Comparison of ENCODE assay signal across 10 cellular contexts in the genomic region with DNA sequence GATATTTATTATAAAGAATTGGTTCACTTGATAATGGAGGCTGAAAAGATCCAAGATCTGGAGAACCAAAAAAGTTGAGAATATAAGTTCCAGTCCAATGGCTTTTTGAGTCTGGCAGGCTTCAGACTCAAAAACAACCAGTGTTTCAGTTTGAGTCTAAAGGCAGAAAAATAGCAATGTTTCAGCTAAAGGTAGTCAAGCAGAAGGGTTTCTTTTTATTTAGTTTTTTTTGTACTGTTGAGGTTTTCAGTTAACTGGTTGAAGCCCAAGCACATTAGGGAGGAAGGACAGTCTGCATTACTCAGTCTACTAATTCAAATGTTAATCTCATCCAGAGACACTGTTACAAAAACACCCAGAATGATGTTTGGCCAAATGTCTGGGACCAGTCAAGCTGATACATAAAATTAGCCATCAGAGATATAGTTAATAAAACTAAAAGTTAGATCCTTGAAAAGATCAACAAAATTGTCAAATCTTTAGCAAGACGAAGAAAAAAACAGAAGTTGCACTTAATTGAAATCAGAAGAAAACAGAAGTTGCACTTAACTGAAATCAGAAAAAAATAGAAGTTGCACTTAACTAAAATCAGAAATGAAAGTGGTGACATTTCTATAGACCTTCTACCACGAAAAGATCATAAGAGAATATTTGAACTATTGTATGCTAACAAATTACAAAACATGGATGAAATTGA.
DNase-seq lines count a peak whose midpoint lies in the region; ATAC-seq and TF ChIP-seq lines count a peak whose summit lies in the region.
"Had no signal": no experiment of that assay in that cellular context is flagged by ENCODE, and none has a peak within 500 bp of the region (broad histone marks: within the 10 kb centered on the region; RNA-seq: fewer than 3 reads in every experiment).

No MANE protein-coding gene starts in this region.

- WGBS in body of pancreas, 2 donors: 61 to 68% methylated on average over 2 of the region's 2 CpGs
- 91% methylated on average over 2 of the region's 2 CpGs for WGBS in hepatocyte (ENCODE audit: low lambda C conversion rate, missing lambda C conversion rate)

- no peak overlapping the region for H3K4me2 ChIP-seq in hepatocyte

- TF ChIP-seq CTCF in body of pancreas (IDR thresholded peaks at IDR 0.05) (no peak), hepatocyte (IDR thresholded peaks at IDR 0.05; ENCODE audit: poor library complexity) (no peak)

- no peak overlapping the region for H2AFZ ChIP-seq in hepatocyte

- H4K20me1 ChIP-seq in hepatocyte (ENCODE audit: insufficient read depth, poor library complexity, severe bottlenecking): no peaks in the 10 kb centered on the region

- H3K9me3 ChIP-seq in body of pancreas: no peaks in the 10 kb centered on the region
- no peaks in the 10 kb centered on the region for H3K9me3 ChIP-seq in hepatocyte (ENCODE audit: low read depth)

- H3K27ac ChIP-seq in body of pancreas: no peak overlapping the region
- no peak overlapping the region for H3K27ac ChIP-seq in hepatocyte

- H3K4me3 ChIP-seq in body of pancreas (no peak overlapping the region), hepatocyte (no peak overlapping the region)

- no peaks in the 10 kb centered on the region for H3K9me2 ChIP-seq in hepatocyte (replicated peaks; ENCODE audit: insufficient read depth)

- H3K36me3 ChIP-seq in body of pancreas (replicated peaks in 1 of 2; ENCODE audit: insufficient read depth in 1 of 2, low read depth in 2 of 2) (no peaks in the 10 kb centered on the region), hepatocyte (replicated peaks; ENCODE audit: insufficient read depth, low read depth) (no peaks in the 10 kb centered on the region)

- no peaks in the 10 kb centered on the region for H3K79me2 ChIP-seq in hepatocyte

- intact Hi-C loops in body of pancreas (cut with DNase I): no loop called here

- H3K27me3 ChIP-seq in body of pancreas: no peaks in the 10 kb centered on the region
- no peaks in the 10 kb centered on the region for H3K27me3 ChIP-seq in hepatocyte

- H3K4me1 ChIP-seq in body of pancreas (no peaks in the 10 kb centered on the region), hepatocyte (ENCODE audit: insufficient read depth) (no peaks in the 10 kb centered on the region)

- DNase-seq in CD1c-positive myeloid dendritic cell (ENCODE audit: extremely low spot score) (peak; percentile 72), body of pancreas (no peak), hepatocyte (ENCODE audit: low spot score) (no peak)
- no peak for DNase-seq in activated CD4-positive, alpha-beta T cell treated with anti-CD3 and anti-CD28 coated beads, Interleukin-2, amount 50 U/mL, for 1 hour
- no peak for DNase-seq in activated CD4-positive, alpha-beta T cell treated with anti-CD3 and anti-CD28 coated beads, Interleukin-2, amount 50 U/mL, for 48 hours
- DNase-seq: retina had no signal

- ATAC-seq in GM19328 (IDR thresholded peaks at IDR 0.05; ENCODE audit: unreplicated experiment) (peak; percentile 82), HG02798 (IDR thresholded peaks at IDR 0.05; ENCODE audit: poor library complexity, unreplicated experiment) (peak; percentile 82), HG03521 (IDR thresholded peaks at IDR 0.05; ENCODE audit: unreplicated experiment) (peak; percentile 77), body of pancreas (no peak)
- ATAC-seq: HepG2 had no signal

- TF ChIP-seq POLR2A in body of pancreas (IDR thresholded peaks at IDR 0.05): no peak
